In the genomic region with DNA sequence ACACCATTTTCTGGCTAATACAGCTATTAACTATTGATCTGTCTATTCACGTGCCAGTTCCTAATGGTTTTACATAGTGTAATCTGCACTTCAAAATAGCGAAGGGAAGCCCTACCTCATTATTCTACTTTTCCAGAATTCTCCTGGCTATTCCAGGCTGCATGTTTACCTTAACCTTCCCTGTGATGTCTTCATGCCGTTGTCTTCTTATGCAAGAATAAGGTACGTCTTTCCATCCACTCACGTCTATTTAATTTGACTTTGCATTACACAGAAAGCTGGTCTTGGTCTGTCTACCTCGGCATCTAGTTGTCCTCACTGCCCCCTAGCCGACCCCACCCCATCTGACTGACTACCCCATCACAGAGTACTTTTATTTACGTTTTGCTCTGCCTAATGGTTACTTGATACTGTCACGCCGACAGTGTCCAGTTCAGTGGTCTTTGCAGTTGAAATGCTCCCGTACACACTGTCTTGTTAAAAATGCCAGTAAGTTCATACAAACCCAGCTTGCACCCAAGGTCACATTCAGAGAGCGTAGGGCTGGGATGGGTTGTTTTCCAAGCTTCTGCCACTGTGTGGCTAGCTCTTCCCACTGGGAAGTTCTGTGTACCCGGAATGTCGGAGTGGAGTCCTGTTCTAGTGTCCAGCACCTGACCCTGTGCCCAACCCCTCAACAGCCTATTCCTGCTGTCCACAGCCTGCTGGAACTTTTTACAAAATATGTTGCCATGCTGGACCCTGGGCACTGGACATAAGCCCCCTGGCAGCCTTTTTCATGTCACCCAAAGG, we compare ENCODE assay signal across 11 cellular contexts. TPM values are rescaled to one million over a fixed set of nuclear protein-coding genes. Genes with fewer than 3 reads are reported as not detected.
DNase-seq lines count a peak whose midpoint lies in the region; ATAC-seq and TF ChIP-seq lines count a peak whose summit lies in the region.
"Had no signal": no experiment of that assay in that cellular context is flagged by ENCODE, and none has a peak within 500 bp of the region (broad histone marks: within the 10 kb centered on the region; RNA-seq: fewer than 3 reads in every experiment).

No MANE protein-coding gene starts in this region.

- H2AFZ ChIP-seq in parathyroid adenoma = no peak overlapping the region

- DNase-seq in Caki2 (ENCODE audit: low read depth) = peak; percentile 35
- DNase-seq in SK-MEL-5 (ENCODE audit: low read depth, low spot score) = peak; percentile 47
- DNase-seq in esophagus squamous epithelium (lab: John Stamatoyannopoulos, UW) = no peak
- DNase-seq in DMS53 treated with DMSO at 0.1 percent for 48 hours (lab: John Stamatoyannopoulos, UW; ENCODE audit: unreplicated experiment) = no peak
- DNase-seq in central memory CD4-positive, alpha-beta T cell = no peak
- DNase-seq: DND-41; stimulated activated naive CD8-positive, alpha-beta T cell treated with anti-CD3 and anti-CD28 coated beads, Interleukin-15, amount 100 ng/mL, for 72 hours had no signal

- H3K4me3 ChIP-seq in esophagus squamous epithelium = peak overlapping the region in 1 of 4 donors; percentile 17
- H3K4me3 ChIP-seq in parathyroid adenoma (ENCODE audit: low read depth, low read length) = no peak overlapping the region

- intact Hi-C loops in esophagus squamous epithelium (cut with DNase I) = no loop called here

- H3K27me3 ChIP-seq in esophagus squamous epithelium (no peaks in the 10 kb centered on the region), parathyroid adenoma (ENCODE audit: control insufficient read depth, insufficient read depth, low read length) (no peaks in the 10 kb centered on the region)

- ATAC-seq in GM21367 (IDR thresholded peaks at IDR 0.05; ENCODE audit: unreplicated experiment) (no peak), GM21786 (IDR thresholded peaks at IDR 0.05; ENCODE audit: unreplicated experiment) (no peak)
- ATAC-seq: activated naive CD4-positive, alpha-beta T cell treated with anti-CD3 and anti-CD28 coated beads, Interleukin-2, amount 50 U/mL, for 72 hours; stimulated activated naive CD8-positive, alpha-beta T cell treated with anti-CD3 and anti-CD28 coated beads, Interleukin-15, amount 100 ng/mL, for 72 hours had no signal

- peaks cover 18 to 99% (median 85%) of the 10 kb centered on the region in 3 donors for H3K4me1 ChIP-seq in esophagus squamous epithelium
- peaks cover 30% of the 10 kb centered on the region for H3K4me1 ChIP-seq in parathyroid adenoma

- WGBS in esophagus squamous epithelium, 2 donors = 62 to 72% methylated on average over 14 of the region's 14 CpGs

- no peak overlapping the region for H3K9ac ChIP-seq in parathyroid adenoma

- H3K9me3 ChIP-seq in esophagus squamous epithelium (no peaks in the 10 kb centered on the region), parathyroid adenoma (ENCODE audit: control insufficient read depth, low read length) (no peaks in the 10 kb centered on the region)

- in situ Hi-C loops in Caki2 (cut with HindIII; ENCODE audit: low pct_unique_long_range_greater_than_20kb, low sequenced_read_pairs) (no loop called here), SK-MEL-5 (cut with HindIII; ENCODE audit: low pct_unique_long_range_greater_than_20kb, low sequenced_read_pairs) (no loop called here)

- TF ChIP-seq POLR2A in esophagus squamous epithelium (IDR thresholded peaks at IDR 0.05) = peak in 1 of 4 donors; percentile 7

- H3K79me2 ChIP-seq in parathyroid adenoma = peaks cover 20% of the 10 kb centered on the region

- no peak overlapping the region for H3K4me2 ChIP-seq in parathyroid adenoma (ENCODE audit: low read length)

- TF ChIP-seq CTCF in esophagus squamous epithelium (IDR thresholded peaks at IDR 0.05) (no peak), parathyroid adenoma (IDR thresholded peaks at IDR 0.05) (no peak)

- H3K36me3 ChIP-seq in esophagus squamous epithelium (peaks cover 12 to 95% (median 26%) of the 10 kb centered on the region in 3 donors), parathyroid adenoma (ENCODE audit: control insufficient read depth, insufficient read depth, low read length) (no peaks in the 10 kb centered on the region)

- peak overlapping the region; percentile 37 to 100 (median 70) for H3K27ac ChIP-seq in esophagus squamous epithelium
- H3K27ac ChIP-seq in parathyroid adenoma = peak overlapping the region; percentile 84

RNA-seq across cellular contexts. Expression of gene NEAT1, which starts 15.0 kb away (rescaled TPM):
- total RNA-seq in Caki2 (2014; rRNA removed; shearing (Covaris generic); ENCODE audit: low replicate concordance) = 2.3 and 8.7 TPM in 2 replicates
- 13.3 and 17.2 TPM in 2 replicates for total RNA-seq in SK-MEL-5 (2014; rRNA removed; shearing (Covaris generic))
- 92.3 and 140 TPM in 2 replicates for polyA plus RNA-seq in SK-MEL-5 (2015; cell fraction: cytosol; rRNA removed)
- polyA plus RNA-seq in SK-MEL-5 (2015; cell fraction: nucleus; rRNA removed) = 4,541 and 4,715 TPM in 2 replicates
- 100 to 1,000 TPM in 3 of 4 donors, 10 to 100 TPM in 1; 30.6 to 705 (median 357) TPM for total RNA-seq in esophagus squamous epithelium

RNA-seq across cellular contexts. Expression of gene FRMD8, which starts 51.2 kb away (rescaled TPM):
- total RNA-seq in Caki2 (2014; rRNA removed; shearing (Covaris generic); ENCODE audit: low replicate concordance) = 24.8 and 35.5 TPM in 2 replicates
- 36.4 and 37.5 TPM in 2 replicates for total RNA-seq in SK-MEL-5 (2014; rRNA removed; shearing (Covaris generic))
- 71.8 and 107 TPM in 2 replicates for polyA plus RNA-seq in SK-MEL-5 (2015; cell fraction: cytosol; rRNA removed)
- 89.4 and 95.0 TPM in 2 replicates for polyA plus RNA-seq in SK-MEL-5 (2015; cell fraction: nucleus; rRNA removed)
- total RNA-seq in esophagus squamous epithelium = 10 to 100 TPM; 44.1 to 88.7 (median 81.0) TPM

RNA-seq across cellular contexts. Expression of gene SLC25A45, which starts 55.2 kb away (rescaled TPM):
- total RNA-seq in Caki2 (2014; rRNA removed; shearing (Covaris generic); ENCODE audit: low replicate concordance) = 1.1 and 2.3 TPM in 2 replicates
- 3.4 and 4.6 TPM in 2 replicates for total RNA-seq in SK-MEL-5 (2014; rRNA removed; shearing (Covaris generic))
- 4.9 and 9.4 TPM in 2 replicates for polyA plus RNA-seq in SK-MEL-5 (2015; cell fraction: cytosol; rRNA removed)
- polyA plus RNA-seq in SK-MEL-5 (2015; cell fraction: nucleus; rRNA removed) = 24.3 and 28.9 TPM in 2 replicates
- 1 to 10 TPM; 1.9 to 7.7 (median 4.0) TPM for total RNA-seq in esophagus squamous epithelium

Comparison
In these comparisons a context has a peak if more than half of its experiments do, and no peak if none do; other contexts are left out.
1. DNase-seq: peak in Caki2 (single experiment) and SK-MEL-5 (single experiment); none in esophagus squamous epithelium (single experiment), DMS53 treated with DMSO at 0.1 percent for 48 hours (single experiment) and central memory CD4-positive, alpha-beta T cell (single experiment).